In genomic region chr9:91795500-91796241, GRCh38 we compare ENCODE assay signal across 10 cellular contexts.
DNase-seq lines count a peak whose midpoint lies in the region; ATAC-seq and FAIRE-seq lines count a peak whose summit lies in the region.
"Had no signal": no experiment of that assay in that cellular context is flagged by ENCODE, and none has a peak within 500 bp of the region (broad histone marks: within the 10 kb centered on the region; RNA-seq: fewer than 3 reads in every experiment).

No MANE protein-coding gene starts in this region.

- no peak for ATAC-seq in GM21447 (IDR thresholded peaks at IDR 0.05; ENCODE audit: unreplicated experiment)
- no peak for ATAC-seq in GM21529 (IDR thresholded peaks at IDR 0.05; ENCODE audit: unreplicated experiment)
- ATAC-seq: naive thymus-derived CD8-positive, alpha-beta T cell had no signal

- FAIRE-seq in HTR-8/SVneo (lab: Jason Lieb, UNC) = no peak

- peak; percentile 22 for DNase-seq in COLO668 (lab: John Stamatoyannopoulos, UW; ENCODE audit: unreplicated experiment)
- DNase-seq in HTR-8/SVneo (ENCODE audit: insufficient read length, low spot score) = peak; percentile 26
- DNase-seq in activated CD8-positive, alpha-beta memory T cell treated with anti-CD3 and anti-CD28 coated beads, Interleukin-2, amount 50 U/mL, for 48 hours = peak; percentile 40
- DNase-seq in left kidney (ENCODE audit: low read depth, low spot score) = peak; percentile 86
- no peak for DNase-seq in NOMO-1 treated with DMSO at 0.1 percent for 48 hours (lab: John Stamatoyannopoulos, UW; ENCODE audit: unreplicated experiment)
- DNase-seq in AG08396 (ENCODE audit: low spot score) = no peak
- DNase-seq: DMS153 had no signal

Comparison
In these comparisons a context has a peak if more than half of its experiments do, and no peak if none do; other contexts are left out.
1. DNase-seq: peak in COLO668 (single experiment), HTR-8/SVneo (single experiment), activated CD8-positive, alpha-beta memory T cell treated with anti-CD3 and anti-CD28 coated beads, Interleukin-2, amount 50 U/mL, for 48 hours (single experiment) and left kidney (single experiment); none in NOMO-1 treated with DMSO at 0.1 percent for 48 hours (single experiment) and AG08396 (single experiment).